ENCODE assay signal across 10 cellular contexts in genomic region chr5:141479776-141480175, GRCh38. TPM values are rescaled to one million over a fixed set of nuclear protein-coding genes. Genes with fewer than 3 reads are reported as not detected.
DNase-seq lines count a peak whose midpoint lies in the region.
"Had no signal": no experiment of that assay in that cellular context is flagged by ENCODE, and none has a peak within 500 bp of the region (broad histone marks: within the 10 kb centered on the region; RNA-seq: fewer than 3 reads in every experiment).

No MANE protein-coding gene starts in this region.

- no peaks in the 10 kb centered on the region for H3K9me3 ChIP-seq in skeletal muscle tissue (ENCODE audit: control insufficient read depth in 3 of 3, low read length in 3 of 3)

- no peak overlapping the region for H3K9ac ChIP-seq in skeletal muscle tissue (ENCODE audit: low read depth in 1 of 3, low read length in 3 of 3)

- peaks cover 53 to 58% (median 55%) of the 10 kb centered on the region in 3 donors for H3K4me1 ChIP-seq in skeletal muscle tissue (ENCODE audit: control insufficient read depth in 3 of 3, insufficient read depth in 3 of 3, low read length in 3 of 3)

- no peaks in the 10 kb centered on the region for H3K36me3 ChIP-seq in skeletal muscle tissue (ENCODE audit: control insufficient read depth in 3 of 3, insufficient read depth in 3 of 3, low read length in 3 of 3)

- peak overlapping the region in 2 of 3 donors; percentile 27 to 61 for H3K4me3 ChIP-seq in skeletal muscle tissue (ENCODE audit: low read length in 3 of 3)

- H3K27ac ChIP-seq in cingulate gyrus (ENCODE audit: low read depth, low read length): peak overlapping the region; percentile 34
- no peak overlapping the region for H3K27ac ChIP-seq in skeletal muscle tissue (ENCODE audit: low read depth, low read length)
- H3K27ac ChIP-seq: 22Rv1 had no signal

- DNase-seq in NOMO-1 (lab: John Stamatoyannopoulos, UW; ENCODE audit: unreplicated experiment in 2 of 2): peak; percentile 0 to 10
- DNase-seq in NOMO-1 treated with dmso at 0.1 percent for 144 hours (lab: John Stamatoyannopoulos, UW; ENCODE audit: unreplicated experiment): no peak
- no peak for DNase-seq in kidney glomerular epithelial cell (lab: John Stamatoyannopoulos, UW)
- no peak for DNase-seq in activated CD4-positive, alpha-beta T cell treated with anti-CD3 and anti-CD28 coated beads for 4 hours
- DNase-seq: activated CD4-positive, CD25-positive, alpha-beta regulatory T cell; NCI-H2171 treated with DMSO at 0.1 percent for 48 hours; trophoblast cell had no signal

- H3K27me3 ChIP-seq in skeletal muscle tissue (ENCODE audit: control insufficient read depth in 3 of 3, insufficient read depth in 3 of 3, low read length in 3 of 3): no peaks in the 10 kb centered on the region

RNA-seq across cellular contexts. Expression of gene PCDHGC3, which starts 4.0 kb away (rescaled TPM):
- 38.1 TPM for total RNA-seq in skeletal muscle tissue

RNA-seq across cellular contexts. Expression of gene PCDHGC4, which starts 5.1 kb away (rescaled TPM):
- 3.7 TPM for total RNA-seq in skeletal muscle tissue

RNA-seq across cellular contexts. Expression of gene PCDHGC5, which starts 9.1 kb away (rescaled TPM):
- total RNA-seq in skeletal muscle tissue: 2.1 TPM

RNA-seq across cellular contexts. Expression of gene PCDHGA12, which starts 49.5 kb away (rescaled TPM):
- 3.1 TPM for total RNA-seq in skeletal muscle tissue

RNA-seq across cellular contexts. Expression of gene PCDHGA11, which starts 58.9 kb away (rescaled TPM):
- total RNA-seq in skeletal muscle tissue: 6.8 TPM

Comparison
In these comparisons a context has a peak if more than half of its experiments do, and no peak if none do; other contexts are left out.
1. DNase-seq: peak in NOMO-1 (2 of 2); none in NOMO-1 treated with dmso at 0.1 percent for 144 hours (single experiment), kidney glomerular epithelial cell (single experiment) and activated CD4-positive, alpha-beta T cell treated with anti-CD3 and anti-CD28 coated beads for 4 hours (0 of 2).